In genomic region chr10:30176182-30176581, GRCh38 we compare ENCODE assay signal across 26 cellular contexts.
DNase-seq lines count a peak whose midpoint lies in the region; ATAC-seq lines count a peak whose summit lies in the region.
"Had no signal": no experiment of that assay in that cellular context is flagged by ENCODE, and none has a peak within 500 bp of the region (broad histone marks: within the 10 kb centered on the region; RNA-seq: fewer than 3 reads in every experiment).

No MANE protein-coding gene starts in this region.

- H3K4me3 ChIP-seq in trophoblast cell (ENCODE audit: low read depth, low read length) = no peak overlapping the region
- H3K4me3 ChIP-seq: ascending aorta, prostate gland, sigmoid colon, testis, uterus had no signal

- peak overlapping the region; percentile 96 for H2AK5ac ChIP-seq in trophoblast cell (ENCODE audit: low read length)

- peak overlapping the region; percentile 39 for H4K8ac ChIP-seq in trophoblast cell (ENCODE audit: low read depth, low read length)

- H3K14ac ChIP-seq in trophoblast cell (ENCODE audit: low read length) = peak overlapping the region; percentile 77

- H2AFZ ChIP-seq in trophoblast cell (ENCODE audit: insufficient read depth, low read length, poor library complexity) = no peak overlapping the region

- H4K91ac ChIP-seq in trophoblast cell (ENCODE audit: low read depth, low read length) = no peak overlapping the region

- peaks cover 2% of the 10 kb centered on the region for H3K79me2 ChIP-seq in trophoblast cell (ENCODE audit: control insufficient read depth, insufficient read depth, low read length, poor library complexity)

- H3K4ac ChIP-seq in trophoblast cell (ENCODE audit: low read depth, low read length) = no peak overlapping the region

- H3K18ac ChIP-seq in trophoblast cell (ENCODE audit: low read length) = no peak overlapping the region

- H2BK5ac ChIP-seq in trophoblast cell (ENCODE audit: low read depth, low read length, poor library complexity) = no peak overlapping the region

- no peak overlapping the region for H4K12ac ChIP-seq in trophoblast cell (ENCODE audit: low read depth, low read length)

- H3K79me1 ChIP-seq in trophoblast cell (ENCODE audit: low read length) = no peaks in the 10 kb centered on the region

- no peak overlapping the region for H3K27ac ChIP-seq in trophoblast cell (ENCODE audit: low read depth, low read length)
- H3K27ac ChIP-seq: ascending aorta, foreskin keratinocyte, prostate gland, sigmoid colon, testis, uterus had no signal

- peaks cover 0 to 4% of the 10 kb centered on the region in 2 experiments for H3K4me1 ChIP-seq in trophoblast cell (ENCODE audit: control insufficient read depth in 1 of 2, insufficient read depth in 2 of 2, low read length in 2 of 2)
- H3K4me1 ChIP-seq: ascending aorta, foreskin keratinocyte, prostate gland, uterus had no signal

- DNase-seq in EH (ENCODE audit: low read depth) (peak; percentile 89), RPMI7951 (ENCODE audit: low read depth) (peak; percentile 51), fibroblast of gingiva (ENCODE audit: low read depth) (peak; percentile 52), trophoblast cell (no peak), pons (ENCODE audit: low spot score) (no peak), ureter (ENCODE audit: low spot score) (no peak), NCI-H1048 (lab: John Stamatoyannopoulos, UW) (no peak)
- DNase-seq: activated CD4-positive, alpha-beta T cell treated with anti-CD3 and anti-CD28 coated beads for 1 hour; activated CD8-positive, alpha-beta T cell treated with anti-CD3 and anti-CD28 coated beads for 36 hours; dermis blood vessel endothelial cell; foreskin keratinocyte; H7; left colon; NCI-H1417; NCI-H2107; NCI-H446; NCI-H82; RPMI8226; sigmoid colon; stimulated activated naive CD4-positive, alpha-beta T cell; testis; uterus had no signal

- H3K9me3 ChIP-seq in trophoblast cell (ENCODE audit: insufficient read depth, low read depth, low read length) = no peaks in the 10 kb centered on the region
- H3K9me3 ChIP-seq: ascending aorta, prostate gland, sigmoid colon, testis, uterus had no signal

- no peak overlapping the region for H2BK120ac ChIP-seq in trophoblast cell (ENCODE audit: insufficient read depth, low read length, poor library complexity)

- no peak overlapping the region for H3K4me2 ChIP-seq in trophoblast cell (ENCODE audit: low read length)

- WGBS in trophoblast cell (ENCODE audit: extremely low coverage, insufficient coverage, insufficient read length) = no CpG with 5 or more reads among the region's 9 CpGs

- no peak overlapping the region for H3K9ac ChIP-seq in trophoblast cell (ENCODE audit: low read length)

- H2BK12ac ChIP-seq in trophoblast cell (ENCODE audit: low read length) = no peak overlapping the region

- H3K27me3 ChIP-seq in trophoblast cell (ENCODE audit: insufficient read depth, low read length) = no peaks in the 10 kb centered on the region
- H3K27me3 ChIP-seq: ascending aorta, foreskin keratinocyte, sigmoid colon, testis, uterus had no signal

- ATAC-seq in HG03095 (IDR thresholded peaks at IDR 0.05; ENCODE audit: unreplicated experiment) = no peak
- ATAC-seq: activated CD8-positive, alpha-beta T cell treated with anti-CD3 and anti-CD28 coated beads for 36 hours; CD8-positive, alpha-beta T cell; foreskin keratinocyte; left colon had no signal

- H3K36me3 ChIP-seq in trophoblast cell (ENCODE audit: control insufficient read depth in 1 of 2, insufficient read depth in 2 of 2, low read length in 2 of 2) = no peaks in the 10 kb centered on the region
- H3K36me3 ChIP-seq: ascending aorta, prostate gland, sigmoid colon, uterus had no signal

- no peak overlapping the region for H3K23ac ChIP-seq in trophoblast cell (ENCODE audit: low read length)

Comparison
In these comparisons a context has a peak if more than half of its experiments do, and no peak if none do; other contexts are left out.
1. DNase-seq: peak in EH (single experiment), RPMI7951 (single experiment) and fibroblast of gingiva (single experiment); none in trophoblast cell (0 of 2), pons (single experiment), ureter (single experiment) and NCI-H1048 (single experiment).